Comparison of ENCODE assay signal across 9 cellular contexts in the genomic region with DNA sequence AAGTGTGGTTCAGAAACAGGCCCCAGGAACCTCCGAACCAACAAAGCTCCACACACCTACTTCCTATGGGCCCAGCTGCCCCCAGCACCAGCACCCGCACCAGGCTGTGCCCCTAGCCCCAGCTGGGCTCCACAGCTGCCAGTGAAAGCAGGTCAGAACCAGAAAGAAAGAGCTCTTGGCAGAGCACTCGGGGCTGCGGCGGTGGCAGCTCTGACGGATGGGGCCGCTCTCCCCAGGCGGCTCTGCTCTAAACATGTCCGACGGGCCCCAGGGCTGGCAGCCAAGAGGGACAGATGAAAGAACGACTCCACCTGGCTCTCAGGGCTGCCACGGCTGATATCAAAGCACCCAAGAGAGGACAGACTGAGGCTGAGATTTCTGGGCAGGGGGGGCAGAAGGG. TPM values are rescaled to one million over a fixed set of nuclear protein-coding genes. Genes with fewer than 3 reads are reported as not detected.
DNase-seq lines count a peak whose midpoint lies in the region; ATAC-seq and TF ChIP-seq lines count a peak whose summit lies in the region.
"Had no signal": no experiment of that assay in that cellular context is flagged by ENCODE, and none has a peak within 500 bp of the region (broad histone marks: within the 10 kb centered on the region; RNA-seq: fewer than 3 reads in every experiment).

No MANE protein-coding gene starts in this region.

- H3K27ac ChIP-seq in right lobe of liver, result peak overlapping the region in 1 of 3 donors; percentile 8
- peak overlapping the region; percentile 70 for H3K27ac ChIP-seq in stomach smooth muscle (ENCODE audit: low read length)
- H3K27ac ChIP-seq: uterus had no signal

- H3K27ac Mint-ChIP-seq in WTC11, result peak overlapping the region; percentile 91

- TF ChIP-seq POLR2A in right lobe of liver (IDR thresholded peaks at IDR 0.05), result no peak

- peak overlapping the region; percentile 24 to 58 for H3K9ac ChIP-seq in stomach smooth muscle (ENCODE audit: low read length in 2 of 2)

- intact Hi-C loops in right lobe of liver (cut with DNase I), result no loop called here

- no peaks in the 10 kb centered on the region for H3K36me3 Mint-ChIP-seq in WTC11

- H3K4me1 ChIP-seq in right lobe of liver (peaks cover 0 to 91% (median 33%) of the 10 kb centered on the region in 4 donors), stomach smooth muscle (ENCODE audit: control insufficient read depth, insufficient read depth, low read length) (peaks cover 23% of the 10 kb centered on the region)
- H3K4me1 ChIP-seq: uterus had no signal

- no peak overlapping the region for H3K4me3 ChIP-seq in right lobe of liver
- peak overlapping the region; percentile 26 to 72 for H3K4me3 ChIP-seq in stomach smooth muscle (ENCODE audit: low read length in 2 of 2)
- H3K4me3 ChIP-seq: uterus had no signal

- H3K9me3 Mint-ChIP-seq in WTC11, result no peaks in the 10 kb centered on the region

- ATAC-seq in WTC11 (no peak), right lobe of liver (peak; percentile 4 to 59 (median 26))

- peaks cover 0 to under 1% (median 0%) of the 10 kb centered on the region in 4 donors for H3K36me3 ChIP-seq in right lobe of liver
- no peaks in the 10 kb centered on the region for H3K36me3 ChIP-seq in stomach smooth muscle (ENCODE audit: control insufficient read depth in 2 of 2, insufficient read depth in 2 of 2, low read length in 2 of 2)
- H3K36me3 ChIP-seq: uterus had no signal

- POLR2A ChIA-PET in WTC11 (lab: Charles Lee), result no interaction called here

- H3K4me1 Mint-ChIP-seq in WTC11, result peaks cover 41% of the 10 kb centered on the region

- CTCF ChIA-PET in WTC11 (lab: Charles Lee), result interaction anchor here (0.6 to 4.0 kb wide), 27 partner anchors 9 to 204 kb away, joined by 3 to 39 read pairs (median 6); partner anchors contain the start of genes C11orf86, PC, RBM4B and RCE1

- no peaks in the 10 kb centered on the region for H3K27me3 Mint-ChIP-seq in WTC11 (ENCODE audit: low read depth)

- H3K27me3 ChIP-seq in right lobe of liver, result no peaks in the 10 kb centered on the region
- H3K27me3 ChIP-seq in stomach smooth muscle (ENCODE audit: control insufficient read depth in 1 of 2, insufficient read depth in 2 of 2, low read length in 2 of 2), result no peaks in the 10 kb centered on the region
- H3K27me3 ChIP-seq: uterus had no signal

- peak; percentile 60 for DNase-seq in NCI-H1694 treated with DMSO at 0.1 percent for 48 hours (lab: John Stamatoyannopoulos, UW)
- DNase-seq in NCI-H1694 (lab: John Stamatoyannopoulos, UW), result no peak
- no peak for DNase-seq in WTC11 (ENCODE audit: low spot score)
- DNase-seq in right lobe of liver, result peak in 2 of 3 donors; percentile 73 to 74
- DNase-seq in KG1 (lab: John Stamatoyannopoulos, UW), result no peak
- no peak for DNase-seq in NOMO-1 treated with dmso at 0.1 percent for 144 hours (lab: John Stamatoyannopoulos, UW; ENCODE audit: unreplicated experiment)
- no peak for DNase-seq in activated CD8-positive, alpha-beta memory T cell treated with anti-CD3 and anti-CD28 coated beads for 24 hours
- DNase-seq: uterus had no signal

- WGBS in right lobe of liver (ENCODE audit: insufficient coverage, low coverage, low lambda C conversion rate, missing lambda C conversion rate), result 0% methylated on average over 1 of the region's 12 CpGs

- TF ChIP-seq CTCF in WTC11 (IDR thresholded peaks at IDR 0.05), result no peak
- TF ChIP-seq CTCF in right lobe of liver (IDR thresholded peaks at IDR 0.05), result no peak

- H3K9me3 ChIP-seq in right lobe of liver, result no peaks in the 10 kb centered on the region
- no peaks in the 10 kb centered on the region for H3K9me3 ChIP-seq in stomach smooth muscle (ENCODE audit: control insufficient read depth in 2 of 2, low read length in 2 of 2)
- H3K9me3 ChIP-seq: uterus had no signal

- H3K4me3 Mint-ChIP-seq in WTC11, result no peak overlapping the region

TF ChIP-seq in WTC11, 78 proteins besides CTCF, POLR2A, EP300 and RAD21:
- TF ChIP-seq MAX (CRISPR knock-in tag; IDR thresholded peaks at IDR 0.05) (no peak), HMGA2 (CRISPR knock-in tag; IDR thresholded peaks at IDR 0.05) (no peak), ZNF263 (CRISPR knock-in tag; IDR thresholded peaks at IDR 0.05; ENCODE audit: low read depth) (no peak), NR3C1 (CRISPR knock-in tag; conservative IDR thresholded peaks at IDR 0.05; ENCODE audit: low read depth) (0 out of 2 replicates have a peak, but pooled peaks have one; percentile 25), ZBTB21 (CRISPR knock-in tag; IDR thresholded peaks at IDR 0.05; ENCODE audit: borderline replicate concordance) (no peak), GRHL2 (CRISPR knock-in tag; IDR thresholded peaks at IDR 0.05; ENCODE audit: insufficient replicate concordance, severe bottlenecking) (no peak), E2F5 (CRISPR knock-in tag; IDR thresholded peaks at IDR 0.05) (no peak), FOXK1 (CRISPR knock-in tag; IDR thresholded peaks at IDR 0.05) (no peak)

RNA-seq across cellular contexts. Expression of gene LRFN4, which starts 25.7 kb away (rescaled TPM):
- total RNA-seq in WTC11 (2021) (62.7 to 70.3 TPM (median 68.0 TPM) in 3 replicates), right lobe of liver (1 to 10 TPM in 3 of 6 experiments, under 1 TPM in 3; 0.48 to 4.7 (median 1.1) TPM)

RNA-seq across cellular contexts. Expression of gene RCE1, which starts 39.3 kb away (rescaled TPM):
- total RNA-seq in WTC11 (2021) (34.5 to 36.9 TPM (median 34.6 TPM) in 3 replicates), right lobe of liver (1 to 10 TPM; 3.1 to 7.7 (median 4.5) TPM)

Comparison
In these comparisons a context has a peak if more than half of its experiments do, and no peak if none do; other contexts are left out.
1. DNase-seq: peak in NCI-H1694 treated with DMSO at 0.1 percent for 48 hours (single experiment) and right lobe of liver (2 of 3); none in NCI-H1694 (single experiment), WTC11 (single experiment), KG1 (single experiment), NOMO-1 treated with dmso at 0.1 percent for 144 hours (single experiment) and activated CD8-positive, alpha-beta memory T cell treated with anti-CD3 and anti-CD28 coated beads for 24 hours (single experiment).
2. H3K4me3 ChIP-seq: peak in stomach smooth muscle (2 of 2); none in right lobe of liver (0 of 3).
3. RNA of gene LRFN4, which starts 25.7 kb away (total RNA-seq): 62.7 to 70.3 TPM in WTC11; 0.48 to 4.7 TPM in right lobe of liver; every median in the first group is over 10 times any median in the second.